8 cellular contexts compared by ENCODE assay signal in the genomic region with DNA sequence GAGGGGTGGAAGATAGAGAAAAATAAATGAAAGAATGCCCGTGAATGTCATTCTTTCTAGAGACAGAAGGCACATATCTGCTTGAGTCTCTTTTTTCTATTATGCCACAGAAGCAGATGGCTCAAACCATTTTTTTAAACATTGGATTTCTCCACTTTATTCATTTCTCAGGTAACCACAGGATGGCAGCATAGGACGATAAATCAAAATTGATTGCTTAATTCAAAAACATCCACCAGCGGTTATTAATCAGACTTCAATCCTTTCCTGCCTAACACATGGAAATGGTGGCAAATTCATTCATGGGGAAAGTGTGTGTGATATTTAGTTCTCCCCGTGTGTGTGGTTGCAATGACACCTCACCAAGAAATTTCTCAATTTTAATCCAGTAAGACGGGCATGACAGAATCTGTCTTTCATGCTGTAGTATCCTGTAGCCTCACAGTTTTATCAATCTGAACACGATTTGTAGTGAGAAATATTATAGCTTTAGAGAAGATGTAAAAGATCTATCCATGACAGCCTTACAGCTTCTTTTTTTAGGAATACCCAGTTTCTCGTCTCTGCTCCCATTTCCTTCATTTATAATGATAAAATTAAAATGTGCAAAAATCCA.
DNase-seq lines count a peak whose midpoint lies in the region; ATAC-seq, FAIRE-seq and TF ChIP-seq lines count a peak whose summit lies in the region.

No MANE protein-coding gene starts in this region.

- no peak overlapping the region for H3K14ac ChIP-seq in H1 (ENCODE audit: insufficient read length)

- no peaks in the 10 kb centered on the region for H3K4me1 ChIP-seq in H1 (replicated peaks in 1 of 4; ENCODE audit: control insufficient read depth in 3 of 4, insufficient read depth in 4 of 4, low read length in 3 of 4)

- H3K56ac ChIP-seq in H1 (replicated peaks; ENCODE audit: insufficient read length, low read depth, low read length) = no peak overlapping the region

- no peak overlapping the region for H4K8ac ChIP-seq in H1 (ENCODE audit: extremely low read depth, insufficient read depth, low read length)

- no peak overlapping the region for H3K9ac ChIP-seq in H1 (replicated peaks in 1 of 4; ENCODE audit: extremely low read depth in 1 of 4, low read depth in 3 of 4, low read length in 3 of 4)

- H4K91ac ChIP-seq in H1 (replicated peaks; ENCODE audit: insufficient read length, low read length) = no peak overlapping the region

- H4K20me1 ChIP-seq in H1 (replicated peaks in 1 of 2; ENCODE audit: control insufficient read depth in 1 of 2, insufficient read depth in 2 of 2, low read length in 2 of 2) = no peaks in the 10 kb centered on the region

- peak; percentile 77 for FAIRE-seq in H1 (lab: Jason Lieb, UNC)

- no peak overlapping the region for H3K18ac ChIP-seq in H1 (ENCODE audit: extremely low read depth, low read length)

- H2BK120ac ChIP-seq in H1 (replicated peaks; ENCODE audit: low read depth, low read length) = no peak overlapping the region

- H3K79me2 ChIP-seq in H1 (ENCODE audit: control insufficient read depth in 1 of 2, insufficient read depth in 2 of 2, low read length in 2 of 2) = no peaks in the 10 kb centered on the region

- H2BK5ac ChIP-seq in H1 (ENCODE audit: low read depth, low read length) = no peak overlapping the region

- no peak for TF ChIP-seq POLR2A in H1 (IDR thresholded peaks at IDR 0.05; ENCODE audit: control extremely low read depth in 1 of 2, low read depth in 2 of 2, low read length in 2 of 2)

- no peak overlapping the region for H2AK5ac ChIP-seq in H1 (ENCODE audit: low read depth, low read length)

- H3K9me3 ChIP-seq in H1 (ENCODE audit: insufficient read depth in 2 of 2, low read depth in 1 of 2, low read length in 1 of 2) = no peaks in the 10 kb centered on the region

- POLR2A ChIA-PET in H1 (lab: Charles Lee; ENCODE audit: partially characterized antibody) = interaction anchor here (0.7 kb wide), 1 partner anchor 8 kb away, joined by 3 read pairs; no protein-coding TSS in a partner anchor

- DNase-seq in NCI-H2107 treated with DMSO at 0.1 percent for 48 hours (lab: John Stamatoyannopoulos, UW; ENCODE audit: unreplicated experiment) = peak; percentile 5
- DNase-seq in NCI-H2107 (lab: John Stamatoyannopoulos, UW) = no peak
- peak; percentile 53 to 77 for DNase-seq in NCI-H524 (lab: John Stamatoyannopoulos, UW)
- no peak for DNase-seq in H1 (ENCODE audit: low read depth in 1 of 2, low spot score in 2 of 2)
- DNase-seq in renal cortical epithelial cell (ENCODE audit: low read depth) = peak; percentile 57
- no peak for DNase-seq in UCSD-AML1 (lab: John Stamatoyannopoulos, UW; ENCODE audit: unreplicated experiment)
- DNase-seq in GDM1 (lab: John Stamatoyannopoulos, UW) = no peak

- CTCF ChIA-PET in H1 (lab: Charles Lee; ENCODE audit: partially characterized antibody) = interaction anchor here (0.7 to 2.1 kb wide), 17 partner anchors 10 to 1095 kb away, joined by 3 to 5 read pairs (median 3); partner anchors contain the start of gene DSC3

- no peak for ATAC-seq in GM18907 (IDR thresholded peaks at IDR 0.05; ENCODE audit: unreplicated experiment)

- H3K27me3 ChIP-seq in H1 (replicated peaks in 1 of 4; ENCODE audit: control insufficient read depth in 3 of 4, extremely low read depth in 1 of 4, insufficient read depth in 3 of 4, low read length in 3 of 4) = no peaks in the 10 kb centered on the region

- no peak overlapping the region for H3K27ac ChIP-seq in H1 (ENCODE audit: low read depth, low read length)

- no peaks in the 10 kb centered on the region for H3K23me2 ChIP-seq in H1 (ENCODE audit: low read depth, low read length)

- no peak overlapping the region for H2BK20ac ChIP-seq in H1 (ENCODE audit: low read length)

- no peak overlapping the region for H2BK15ac ChIP-seq in H1 (ENCODE audit: low read length)

- no peak overlapping the region for H4K5ac ChIP-seq in H1 (ENCODE audit: insufficient read length, low read depth, low read length)

- H3K4me2 ChIP-seq in H1 (ENCODE audit: insufficient read depth in 1 of 2, low read depth in 2 of 2, low read length in 2 of 2) = no peak overlapping the region

- no peak overlapping the region for H3K23ac ChIP-seq in H1 (ENCODE audit: insufficient read length)

- no peaks in the 10 kb centered on the region for H3K36me3 ChIP-seq in H1 (ENCODE audit: control insufficient read depth in 2 of 4, insufficient read depth in 4 of 4, low read length in 3 of 4)

- H3K4ac ChIP-seq in H1 (replicated peaks; ENCODE audit: insufficient read length, low read depth, low read length) = no peak overlapping the region

- WGBS in H1 (ENCODE audit: extremely low coverage in 1 of 2, insufficient coverage in 1 of 2, insufficient read length in 1 of 2, insufficient replicate concordance in 2 of 2, low coverage in 1 of 2, low lambda C conversion rate in 2 of 2, missing lambda C conversion rate in 1 of 2), 2 experiments = 52% methylated on average over 7 of the region's 7 CpGs; no CpG with 5 or more reads in 1 of the 2 experiments

- no peak overlapping the region for H3K4me3 ChIP-seq in H1 (ENCODE audit: extremely low read depth in 1 of 4, insufficient read depth in 2 of 4, low read depth in 3 of 4, low read length in 4 of 4)

- H3K79me1 ChIP-seq in H1 (ENCODE audit: low read depth, low read length) = no peaks in the 10 kb centered on the region

- peak in 2 of 3 experiments; percentile 22 to 39; a peak in 2 of 4 replicates for TF ChIP-seq CTCF in H1 (IDR thresholded peaks at IDR 0.05; ENCODE audit: control extremely low read depth in 1 of 3, insufficient read depth in 1 of 3, low read depth in 1 of 3, low read length in 3 of 3)

- H2AFZ ChIP-seq in H1 (ENCODE audit: low read length) = no peak overlapping the region

- TF ChIP-seq EP300 in H1 (IDR thresholded peaks at IDR 0.05; ENCODE audit: borderline replicate concordance in 1 of 2, low read depth in 2 of 2, low read length in 2 of 2) = no peak

- peak; percentile 71 to 74 for TF ChIP-seq RAD21 in H1 (IDR thresholded peaks at IDR 0.05 in 1 of 2, conservative IDR thresholded peaks at IDR 0.05 in 1 of 2; ENCODE audit: low read depth in 2 of 2, low read length in 2 of 2)

- H2BK12ac ChIP-seq in H1 (ENCODE audit: low read depth, low read length) = no peak overlapping the region

TF ChIP-seq in H1, 55 proteins besides CTCF, POLR2A, EP300 and RAD21:
- peak; percentile 83; the same call in 1 of the 2 replicates for TF ChIP-seq POU5F1 (IDR thresholded peaks at IDR 0.05; ENCODE audit: low read depth, low read length)
- peak; percentile 96 for TF ChIP-seq CEBPB (IDR thresholded peaks at IDR 0.05; ENCODE audit: low read depth, low read length)
- TF ChIP-seq SAP30 (IDR thresholded peaks at IDR 0.05; ENCODE audit: insufficient read depth, insufficient replicate concordance, low read length) = no peak
- TF ChIP-seq SP2 (IDR thresholded peaks at IDR 0.05; ENCODE audit: low read length) = no peak

Comparison
In these comparisons a context has a peak if more than half of its experiments do, and no peak if none do; other contexts are left out.
1. DNase-seq: peak in NCI-H2107 treated with DMSO at 0.1 percent for 48 hours (single experiment), NCI-H524 (2 of 2) and renal cortical epithelial cell (single experiment); none in NCI-H2107 (single experiment), H1 (0 of 2), UCSD-AML1 (single experiment) and GDM1 (single experiment).